ENCODE assay signal across 9 cellular contexts in the genomic region with DNA sequence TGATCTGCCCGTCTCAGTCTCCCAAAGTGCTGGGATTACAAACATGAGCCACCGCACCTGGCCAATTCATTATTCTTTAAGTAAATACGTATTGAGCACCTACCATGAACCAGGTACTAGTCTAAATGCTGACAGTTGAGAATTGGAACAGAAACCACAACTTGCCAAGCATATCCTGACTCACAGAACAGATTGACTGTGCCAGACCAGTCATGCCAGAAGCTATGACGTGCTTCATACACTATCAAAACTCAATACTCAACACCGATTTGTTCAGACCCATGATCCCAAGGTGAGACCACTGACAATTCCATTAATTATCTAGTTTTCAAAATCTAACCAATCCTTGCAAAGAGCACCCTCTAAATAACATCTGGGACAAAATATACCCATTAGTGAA.
DNase-seq lines count a peak whose midpoint lies in the region; ATAC-seq and TF ChIP-seq lines count a peak whose summit lies in the region.
"Had no signal": no experiment of that assay in that cellular context is flagged by ENCODE, and none has a peak within 500 bp of the region (broad histone marks: within the 10 kb centered on the region; RNA-seq: fewer than 3 reads in every experiment).

No MANE protein-coding gene starts in this region.

- no peaks in the 10 kb centered on the region for H3K27me3 ChIP-seq in foreskin keratinocyte

- intact Hi-C loops in activated CD4-positive, alpha-beta T cell treated with anti-CD3 and anti-CD28 coated beads, Interleukin-2, amount 10 ng/mL, durations not matched to agents 24 days and 14 days (cut with micrococcal nuclease): no loop called here

- no peaks in the 10 kb centered on the region for H3K27me3 Mint-ChIP-seq in activated CD4-positive, alpha-beta T cell treated with anti-CD3 and anti-CD28 coated beads, Interleukin-2, amount 10 ng/mL, durations not matched to agents 24 days and 14 days

- no peak overlapping the region for H3K27ac ChIP-seq in foreskin keratinocyte

- H3K9me3 Mint-ChIP-seq in activated CD4-positive, alpha-beta T cell treated with anti-CD3 and anti-CD28 coated beads, Interleukin-2, amount 10 ng/mL, durations not matched to agents 24 days and 14 days: no peaks in the 10 kb centered on the region
- H3K9me3 Mint-ChIP-seq: activated naive CD4-positive, alpha-beta T cell treated with anti-CD3 and anti-CD28 coated beads for 36 hours; nephron had no signal

- ATAC-seq in GM18517 (IDR thresholded peaks at IDR 0.05; ENCODE audit: unreplicated experiment) (peak; percentile 84), GM21447 (IDR thresholded peaks at IDR 0.05; ENCODE audit: unreplicated experiment) (peak; percentile 66), HG03460 (IDR thresholded peaks at IDR 0.05; ENCODE audit: unreplicated experiment) (peak; percentile 55), foreskin keratinocyte (peak; percentile 85)

- TF ChIP-seq CTCF in foreskin keratinocyte (conservative IDR thresholded peaks at IDR 0.05): no peak

- no peak overlapping the region for H3K27ac Mint-ChIP-seq in activated CD4-positive, alpha-beta T cell treated with anti-CD3 and anti-CD28 coated beads, Interleukin-2, amount 10 ng/mL, durations not matched to agents 24 days and 14 days
- H3K27ac Mint-ChIP-seq: activated naive CD4-positive, alpha-beta T cell treated with anti-CD3 and anti-CD28 coated beads for 36 hours; nephron had no signal

- no peaks in the 10 kb centered on the region for H3K4me1 ChIP-seq in foreskin keratinocyte

- H3K4me3 Mint-ChIP-seq in activated CD4-positive, alpha-beta T cell treated with anti-CD3 and anti-CD28 coated beads, Interleukin-2, amount 10 ng/mL, durations not matched to agents 24 days and 14 days: no peak overlapping the region
- H3K4me3 Mint-ChIP-seq: activated naive CD4-positive, alpha-beta T cell treated with anti-CD3 and anti-CD28 coated beads for 36 hours; nephron had no signal

- no peaks in the 10 kb centered on the region for H3K36me3 Mint-ChIP-seq in activated CD4-positive, alpha-beta T cell treated with anti-CD3 and anti-CD28 coated beads, Interleukin-2, amount 10 ng/mL, durations not matched to agents 24 days and 14 days (ENCODE audit: low read depth)

- DNase-seq in foreskin keratinocyte (peak; percentile 40 to 58), NAMALWA (ENCODE audit: low spot score) (no peak), DMS 273 treated with DMSO at 0.1 percent for 48 hours (lab: John Stamatoyannopoulos, UW) (no peak)
- DNase-seq in activated CD4-positive, alpha-beta T cell treated with anti-CD3 and anti-CD28 coated beads, Interleukin-2, amount 10 ng/mL, durations not matched to agents 24 days and 14 days: no peak
- DNase-seq: activated naive CD4-positive, alpha-beta T cell treated with anti-CD3 and anti-CD28 coated beads for 36 hours had no signal

- no peaks in the 10 kb centered on the region for H3K4me1 Mint-ChIP-seq in activated CD4-positive, alpha-beta T cell treated with anti-CD3 and anti-CD28 coated beads, Interleukin-2, amount 10 ng/mL, durations not matched to agents 24 days and 14 days
- H3K4me1 Mint-ChIP-seq: nephron had no signal

Comparison
In these comparisons a context has a peak if more than half of its experiments do, and no peak if none do; other contexts are left out.
1. DNase-seq: peak in foreskin keratinocyte (2 of 2); none in NAMALWA (single experiment), activated CD4-positive, alpha-beta T cell treated with anti-CD3 and anti-CD28 coated beads, Interleukin-2, amount 10 ng/mL, durations not matched to agents 24 days and 14 days (single experiment) and DMS 273 treated with DMSO at 0.1 percent for 48 hours (single experiment).
2. Peak in every context shown above with its lines, with median percentiles within 50 percentile points of each other: ATAC-seq.